Comparison of ENCODE assay signal across 24 cellular contexts in the genomic region with DNA sequence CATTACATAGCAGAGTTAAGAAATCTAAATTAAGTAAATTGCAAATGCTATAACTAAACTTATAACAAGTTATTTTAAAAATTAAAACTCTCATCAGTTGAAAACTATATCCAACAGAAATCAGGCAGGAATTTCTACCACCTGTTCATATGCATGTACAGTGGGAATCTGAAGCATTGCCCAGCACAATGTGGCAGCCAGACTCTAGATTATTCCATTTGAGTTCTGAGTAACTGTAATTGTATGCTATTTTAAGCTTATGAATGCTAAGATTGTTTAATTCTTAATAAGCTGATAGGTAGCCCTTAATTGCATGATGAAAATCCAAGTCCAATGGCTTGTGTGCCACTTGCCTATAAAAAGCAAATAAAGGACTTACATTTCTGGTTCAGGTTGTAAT.
"Had no signal": no experiment of that assay in that cellular context is flagged by ENCODE, and none has a peak within 500 bp of the region (broad histone marks: within the 10 kb centered on the region; RNA-seq: fewer than 3 reads in every experiment).

No MANE protein-coding gene starts in this region.

- H3K27me3 Mint-ChIP-seq: dendritic cell treated with granulocyte-macrophage colony-stimulating factor and Interleukin-4, amounts not matched to agents 40 ng/mL and 50 ng/mL, for 4 days; effector memory CD8-positive, alpha-beta T cell had no signal

- H3K27ac Mint-ChIP-seq: dendritic cell treated with granulocyte-macrophage colony-stimulating factor and Interleukin-4, amounts not matched to agents 40 ng/mL and 50 ng/mL, for 4 days; effector memory CD8-positive, alpha-beta T cell; endodermal cell had no signal

- H3K4me3 Mint-ChIP-seq: dendritic cell treated with granulocyte-macrophage colony-stimulating factor and Interleukin-4, amounts not matched to agents 40 ng/mL and 50 ng/mL, for 4 days; effector memory CD8-positive, alpha-beta T cell; endodermal cell had no signal

- FAIRE-seq: colon, endometrium, endothelial cell of umbilical vein, frontal cortex had no signal

- DNase-seq: colonic mucosa; cortex of kidney; dermis blood vessel endothelial cell; dorsolateral prefrontal cortex; effector CD4-positive, alpha-beta T cell; effector CD8-positive, alpha-beta T cell; effector memory CD4-positive, alpha-beta T cell; effector memory CD8-positive, alpha-beta T cell; endodermal cell; erythroblast; esophagus squamous epithelium; foreskin fibroblast; foreskin keratinocyte; foreskin melanocyte; gastrocnemius medialis; glutamatergic neuron; head of caudate nucleus; heart left ventricle; heart right ventricle had no signal

- H3K4me1 Mint-ChIP-seq: endodermal cell had no signal
